ENCODE assay signal across 1 cellular context in the genomic region with DNA sequence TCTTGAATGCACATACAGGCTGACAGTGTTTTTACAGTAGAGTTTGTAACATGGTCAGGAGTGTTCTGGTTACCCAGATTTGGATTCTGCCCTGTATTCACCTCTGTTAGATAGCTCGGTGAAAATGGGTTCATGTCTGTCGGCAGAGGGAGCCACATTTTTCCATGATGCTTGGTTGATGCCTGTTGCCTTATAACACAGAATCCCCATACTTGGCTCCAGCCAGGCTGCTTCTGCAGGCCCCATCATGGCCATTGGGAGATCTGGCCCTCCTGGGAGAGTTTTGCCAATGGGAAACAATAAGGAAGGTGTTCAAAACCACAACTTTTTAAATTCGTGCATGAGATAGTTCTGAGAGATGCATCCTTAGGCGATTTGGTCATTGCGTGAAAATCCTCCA.
TF ChIP-seq lines count a peak whose summit lies in the region.

No MANE protein-coding gene starts in this region.

TF ChIP-seq in endothelial cell of umbilical vein, 7 proteins besides CTCF, POLR2A, EP300 and RAD21 (continued from another document):
- TF ChIP-seq, protein P1, sequence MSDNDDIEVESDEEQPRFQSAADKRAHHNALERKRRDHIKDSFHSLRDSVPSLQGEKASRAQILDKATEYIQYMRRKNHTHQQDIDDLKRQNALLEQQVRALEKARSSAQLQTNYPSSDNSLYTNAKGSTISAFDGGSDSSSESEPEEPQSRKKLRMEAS (IDR thresholded peaks at IDR 0.05; ENCODE audit: insufficient read depth, insufficient read length), result no peak
- TF ChIP-seq EZH2 (IDR thresholded peaks at IDR 0.05; ENCODE audit: borderline replicate concordance, low read depth, low read length, severe bottlenecking) (no peak), POLR2AphosphoS5 (IDR thresholded peaks at IDR 0.05; ENCODE audit: insufficient read depth, low read depth, low read length) (no peak), GATA2 (IDR thresholded peaks at IDR 0.05; ENCODE audit: insufficient read depth, insufficient read length, low read depth, low read length) (no peak)
